ENCODE assay signal across 16 cellular contexts in genomic region chr2:203842373-203842772, GRCh38. TPM values are rescaled to one million over a fixed set of nuclear protein-coding genes. Genes with fewer than 3 reads are reported as not detected.
DNase-seq lines count a peak whose midpoint lies in the region; ATAC-seq lines count a peak whose summit lies in the region.
"Had no signal": no experiment of that assay in that cellular context is flagged by ENCODE, and none has a peak within 500 bp of the region (broad histone marks: within the 10 kb centered on the region; RNA-seq: fewer than 3 reads in every experiment).

No MANE protein-coding gene starts in this region.

- intact Hi-C loops in activated naive CD4-positive, alpha-beta T cell treated with anti-CD3 and anti-CD28 coated beads for 36 hours (cut with micrococcal nuclease), result no loop called here

- H3K36me3 Mint-ChIP-seq in activated T-cell treated with anti-CD3 and anti-CD28 coated beads, Interleukin-2, amount 50 U/mL, for 24 hours (ENCODE audit: low read depth), result no peaks in the 10 kb centered on the region
- no peaks in the 10 kb centered on the region for H3K36me3 Mint-ChIP-seq in activated naive CD8-positive, alpha-beta T cell treated with anti-CD3 and anti-CD28 coated beads, Interleukin-2, amount 50 U/mL, for 24 hours (ENCODE audit: low read depth)
- no peaks in the 10 kb centered on the region for H3K36me3 Mint-ChIP-seq in activated naive CD8-positive, alpha-beta T cell treated with anti-CD3 and anti-CD28 coated beads for 36 hours
- H3K36me3 Mint-ChIP-seq in activated T-helper 17 cell treated with anti-CD3 and anti-CD28 coated beads, Interleukin-2, amount 50 U/mL, for 72 hours (ENCODE audit: low read depth), result no peaks in the 10 kb centered on the region
- no peaks in the 10 kb centered on the region for H3K36me3 Mint-ChIP-seq in activated naive CD4-positive, alpha-beta T cell treated with anti-CD3 and anti-CD28 coated beads for 36 hours (ENCODE audit: low read depth)
- H3K36me3 Mint-ChIP-seq: CD4-positive, CD25-positive, alpha-beta regulatory T cell; CD8-positive, alpha-beta T cell had no signal

- H3K27me3 Mint-ChIP-seq in activated T-cell treated with anti-CD3 and anti-CD28 coated beads, Interleukin-2, amount 50 U/mL, for 24 hours, result no peaks in the 10 kb centered on the region
- peaks cover 7% of the 10 kb centered on the region for H3K27me3 Mint-ChIP-seq in activated naive CD8-positive, alpha-beta T cell treated with anti-CD3 and anti-CD28 coated beads, Interleukin-2, amount 50 U/mL, for 24 hours
- H3K27me3 Mint-ChIP-seq in activated naive CD8-positive, alpha-beta T cell treated with anti-CD3 and anti-CD28 coated beads for 36 hours, result peaks cover 2% of the 10 kb centered on the region
- H3K27me3 Mint-ChIP-seq in activated T-helper 17 cell treated with anti-CD3 and anti-CD28 coated beads, Interleukin-2, amount 50 U/mL, for 72 hours, result no peaks in the 10 kb centered on the region
- no peaks in the 10 kb centered on the region for H3K27me3 Mint-ChIP-seq in activated naive CD4-positive, alpha-beta T cell treated with anti-CD3 and anti-CD28 coated beads for 36 hours (ENCODE audit: low read depth)

- no peak overlapping the region for H3K4me3 Mint-ChIP-seq in activated T-cell treated with anti-CD3 and anti-CD28 coated beads, Interleukin-2, amount 50 U/mL, for 24 hours
- no peak overlapping the region for H3K4me3 Mint-ChIP-seq in activated naive CD8-positive, alpha-beta T cell treated with anti-CD3 and anti-CD28 coated beads, Interleukin-2, amount 50 U/mL, for 24 hours
- H3K4me3 Mint-ChIP-seq in activated naive CD8-positive, alpha-beta T cell treated with anti-CD3 and anti-CD28 coated beads for 36 hours, result no peak overlapping the region
- peak overlapping the region; percentile 42 for H3K4me3 Mint-ChIP-seq in activated T-helper 17 cell treated with anti-CD3 and anti-CD28 coated beads, Interleukin-2, amount 50 U/mL, for 72 hours
- no peak overlapping the region for H3K4me3 Mint-ChIP-seq in activated naive CD4-positive, alpha-beta T cell treated with anti-CD3 and anti-CD28 coated beads for 36 hours
- H3K4me3 Mint-ChIP-seq: B cell; CD4-positive, CD25-positive, alpha-beta regulatory T cell; CD8-positive, alpha-beta T cell; HFFc6 had no signal

- peak overlapping the region; percentile 27 for H3K27ac Mint-ChIP-seq in activated T-cell treated with anti-CD3 and anti-CD28 coated beads, Interleukin-2, amount 50 U/mL, for 24 hours
- no peak overlapping the region for H3K27ac Mint-ChIP-seq in activated naive CD8-positive, alpha-beta T cell treated with anti-CD3 and anti-CD28 coated beads, Interleukin-2, amount 50 U/mL, for 24 hours
- no peak overlapping the region for H3K27ac Mint-ChIP-seq in activated naive CD8-positive, alpha-beta T cell treated with anti-CD3 and anti-CD28 coated beads for 36 hours
- peak overlapping the region; percentile 42 for H3K27ac Mint-ChIP-seq in activated T-helper 17 cell treated with anti-CD3 and anti-CD28 coated beads, Interleukin-2, amount 50 U/mL, for 72 hours
- H3K27ac Mint-ChIP-seq in activated naive CD4-positive, alpha-beta T cell treated with anti-CD3 and anti-CD28 coated beads for 36 hours, result no peak overlapping the region
- H3K27ac Mint-ChIP-seq: B cell; CD4-positive, CD25-positive, alpha-beta regulatory T cell; CD8-positive, alpha-beta T cell; HFFc6 had no signal

- ATAC-seq in activated CD4-positive, CD25-positive, alpha-beta regulatory T cell treated with anti-CD3 and anti-CD28 coated beads, Interleukin-2, amount 50 U/mL, for 24 hours, result peak; percentile 97 to 98
- peak; percentile 72 for ATAC-seq in activated naive CD8-positive, alpha-beta T cell treated with anti-CD3 and anti-CD28 coated beads, Interleukin-2, amount 50 U/mL, for 24 hours
- peak; percentile 84 for ATAC-seq in activated T-helper 17 cell treated with anti-CD3 and anti-CD28 coated beads, Interleukin-2, amount 50 U/mL, for 72 hours (replicated peaks)
- ATAC-seq: CD8-positive, alpha-beta T cell had no signal

- H3K9me3 Mint-ChIP-seq in activated T-cell treated with anti-CD3 and anti-CD28 coated beads, Interleukin-2, amount 50 U/mL, for 24 hours, result no peaks in the 10 kb centered on the region
- no peaks in the 10 kb centered on the region for H3K9me3 Mint-ChIP-seq in activated naive CD8-positive, alpha-beta T cell treated with anti-CD3 and anti-CD28 coated beads, Interleukin-2, amount 50 U/mL, for 24 hours
- no peaks in the 10 kb centered on the region for H3K9me3 Mint-ChIP-seq in activated naive CD8-positive, alpha-beta T cell treated with anti-CD3 and anti-CD28 coated beads for 36 hours
- no peaks in the 10 kb centered on the region for H3K9me3 Mint-ChIP-seq in activated T-helper 17 cell treated with anti-CD3 and anti-CD28 coated beads, Interleukin-2, amount 50 U/mL, for 72 hours
- H3K9me3 Mint-ChIP-seq in activated naive CD4-positive, alpha-beta T cell treated with anti-CD3 and anti-CD28 coated beads for 36 hours, result no peaks in the 10 kb centered on the region
- H3K9me3 Mint-ChIP-seq: CD4-positive, CD25-positive, alpha-beta regulatory T cell; CD8-positive, alpha-beta T cell; HFFc6 had no signal

- H3K4me1 Mint-ChIP-seq in activated T-cell treated with anti-CD3 and anti-CD28 coated beads, Interleukin-2, amount 50 U/mL, for 24 hours (ENCODE audit: low read depth), result peaks cover 27% of the 10 kb centered on the region
- peaks cover 21% of the 10 kb centered on the region for H3K4me1 Mint-ChIP-seq in activated naive CD8-positive, alpha-beta T cell treated with anti-CD3 and anti-CD28 coated beads, Interleukin-2, amount 50 U/mL, for 24 hours
- H3K4me1 Mint-ChIP-seq in activated naive CD8-positive, alpha-beta T cell treated with anti-CD3 and anti-CD28 coated beads for 36 hours, result peaks cover 20% of the 10 kb centered on the region
- H3K4me1 Mint-ChIP-seq in activated T-helper 17 cell treated with anti-CD3 and anti-CD28 coated beads, Interleukin-2, amount 50 U/mL, for 72 hours, result peaks cover 38% of the 10 kb centered on the region
- H3K4me1 Mint-ChIP-seq in activated naive CD4-positive, alpha-beta T cell treated with anti-CD3 and anti-CD28 coated beads for 36 hours (ENCODE audit: low read depth), result peaks cover 17% of the 10 kb centered on the region
- H3K4me1 Mint-ChIP-seq: B cell had no signal

- no peak for DNase-seq in activated CD4-positive, CD25-positive, alpha-beta regulatory T cell (lab: John Stamatoyannopoulos, UW)
- DNase-seq in activated T-cell treated with anti-CD3 and anti-CD28 coated beads, Interleukin-2, amount 50 U/mL, for 24 hours, result no peak
- no peak for DNase-seq in activated T-cell treated with anti-CD3 and anti-CD28 coated beads, Interleukin-2, amount 50 U/mL, for 1 hour
- DNase-seq in activated naive CD8-positive, alpha-beta T cell treated with anti-CD3 and anti-CD28 coated beads, Interleukin-2, amount 50 U/mL, for 24 hours, result no peak
- DNase-seq in activated naive CD8-positive, alpha-beta T cell treated with anti-CD3 and anti-CD28 coated beads for 36 hours, result no peak
- DNase-seq in activated naive CD4-positive, alpha-beta T cell treated with anti-CD3 and anti-CD28 coated beads for 36 hours, result no peak
- DNase-seq: Caco-2; CD4-positive, CD25-positive, alpha-beta regulatory T cell; CD8-positive, alpha-beta T cell; DMS153; DND-41; GOT3; HFFc6 had no signal

- CTCF ChIA-PET in activated naive CD4-positive, alpha-beta T cell treated with anti-CD3 and anti-CD28 coated beads for 36 hours (lab: Charles Lee), result interaction anchor here (0.8 kb wide), 1 partner anchor 26 kb away, joined by 3 read pairs; no protein-coding TSS in a partner anchor

RNA-seq across cellular contexts. Expression of gene CTLA4, which starts 25.2 kb away (rescaled TPM):
- total RNA-seq in activated naive CD8-positive, alpha-beta T cell treated with anti-CD3 and anti-CD28 coated beads for 36 hours, result 10 to 100 TPM; 45.6 to 50.9 TPM
- 100 to 1,000 TPM; 282 to 334 TPM for total RNA-seq in activated T-helper 17 cell treated with anti-CD3 and anti-CD28 coated beads, Interleukin-2, amount 50 U/mL, for 72 hours
- 10 to 100 TPM; 65.2 to 69.7 TPM for total RNA-seq in activated naive CD4-positive, alpha-beta T cell treated with anti-CD3 and anti-CD28 coated beads for 36 hours
- total RNA-seq: HFFc6 had no signal

Comparison
In these comparisons a context has a peak if more than half of its experiments do, and no peak if none do; other contexts are left out.
1. H3K27ac Mint-ChIP-seq: peak in activated T-cell treated with anti-CD3 and anti-CD28 coated beads, Interleukin-2, amount 50 U/mL, for 24 hours (single experiment) and activated T-helper 17 cell treated with anti-CD3 and anti-CD28 coated beads, Interleukin-2, amount 50 U/mL, for 72 hours (single experiment); none in activated naive CD8-positive, alpha-beta T cell treated with anti-CD3 and anti-CD28 coated beads, Interleukin-2, amount 50 U/mL, for 24 hours (single experiment), activated naive CD8-positive, alpha-beta T cell treated with anti-CD3 and anti-CD28 coated beads for 36 hours (single experiment) and activated naive CD4-positive, alpha-beta T cell treated with anti-CD3 and anti-CD28 coated beads for 36 hours (single experiment).
2. RNA of gene CTLA4, which starts 25.2 kb away (total RNA-seq): 282 to 334 TPM in activated T-helper 17 cell treated with anti-CD3 and anti-CD28 coated beads, Interleukin-2, amount 50 U/mL, for 72 hours; 65.2 to 69.7 TPM in activated naive CD4-positive, alpha-beta T cell treated with anti-CD3 and anti-CD28 coated beads for 36 hours and 45.6 to 50.9 TPM in activated naive CD8-positive, alpha-beta T cell treated with anti-CD3 and anti-CD28 coated beads for 36 hours; every median in the first group is over 4 times any median in the second.
3. Peak in every context shown above with its lines, with median percentiles within 50 percentile points of each other: ATAC-seq.